Comparison of ENCODE assay signal across 8 cellular contexts in the genomic region with DNA sequence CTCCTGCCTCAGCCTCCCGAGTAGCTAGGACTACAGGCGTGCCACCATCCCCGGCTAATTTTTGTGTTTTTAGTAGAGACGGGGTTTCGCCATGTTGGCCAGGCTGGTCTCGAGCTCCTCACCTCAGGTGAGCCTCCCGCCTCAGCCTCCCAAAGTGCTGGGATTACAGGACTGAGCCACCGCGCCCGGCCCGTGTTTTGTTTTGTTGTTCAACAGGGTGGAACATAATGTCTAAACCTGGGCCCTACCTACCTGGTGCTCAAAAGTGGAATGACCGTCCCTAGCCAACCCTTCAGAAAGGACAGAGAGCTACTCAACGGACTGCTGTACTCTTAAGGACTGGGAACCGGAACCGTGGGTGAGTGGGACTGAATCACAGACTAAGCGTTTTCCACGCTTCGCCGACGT. TPM values are rescaled to one million over a fixed set of nuclear protein-coding genes. Genes with fewer than 3 reads are reported as not detected.
DNase-seq lines count a peak whose midpoint lies in the region; ATAC-seq, FAIRE-seq and TF ChIP-seq lines count a peak whose summit lies in the region.

No MANE protein-coding gene starts in this region.

- H3K9me3 Mint-ChIP-seq in CD14-positive monocyte, result peaks cover 0 to 2% (median 0%) of the 10 kb centered on the region in 7 donors
- H3K9me3 Mint-ChIP-seq in dendritic cell treated with granulocyte-macrophage colony-stimulating factor and Interleukin-4, amounts not matched to agents 40 ng/mL and 50 ng/mL, for 4 days, result no peaks in the 10 kb centered on the region
- no peaks in the 10 kb centered on the region for H3K9me3 Mint-ChIP-seq in naive thymus-derived CD8-positive, alpha-beta T cell

- DNase-seq in CD14-positive monocyte (ENCODE audit: low spot score) (no peak), LNCaP clone FGC (ENCODE audit: low read depth) (no peak), NCI-H526 treated with DMSO at 0.1 percent for 48 hours (lab: John Stamatoyannopoulos, UW) (no peak), NCI-H1105 treated with DMSO at 0.1 percent for 48 hours (lab: John Stamatoyannopoulos, UW) (no peak), H54 (ENCODE audit: insufficient read length, low spot score) (no peak)
- DNase-seq in naive thymus-derived CD8-positive, alpha-beta T cell, result no peak

- no peak for TF ChIP-seq POLR2A in H54 (IDR thresholded peaks at IDR 0.05; ENCODE audit: low read depth, low read length)

- H3K36me3 Mint-ChIP-seq in CD14-positive monocyte, result peaks cover 0 to 3% of the 10 kb centered on the region in 2 donors
- H3K36me3 Mint-ChIP-seq in dendritic cell treated with granulocyte-macrophage colony-stimulating factor and Interleukin-4, amounts not matched to agents 40 ng/mL and 50 ng/mL, for 4 days (ENCODE audit: low read depth), result peaks cover 10% of the 10 kb centered on the region
- H3K36me3 Mint-ChIP-seq in naive thymus-derived CD8-positive, alpha-beta T cell, result peaks cover 0 to 3% (median 2%) of the 10 kb centered on the region in 3 donors

- peak overlapping the region; percentile 89 to 95 (median 93) for H3K27ac Mint-ChIP-seq in CD14-positive monocyte
- peak overlapping the region; percentile 77 for H3K27ac Mint-ChIP-seq in dendritic cell treated with granulocyte-macrophage colony-stimulating factor and Interleukin-4, amounts not matched to agents 40 ng/mL and 50 ng/mL, for 4 days
- peak overlapping the region; percentile 98 to 99 (median 99) for H3K27ac Mint-ChIP-seq in naive thymus-derived CD8-positive, alpha-beta T cell

- H3K4me3 Mint-ChIP-seq in CD14-positive monocyte, result peak overlapping the region; percentile 97 to 98
- H3K4me3 Mint-ChIP-seq in dendritic cell treated with granulocyte-macrophage colony-stimulating factor and Interleukin-4, amounts not matched to agents 40 ng/mL and 50 ng/mL, for 4 days, result peak overlapping the region; percentile 81
- H3K4me3 Mint-ChIP-seq in naive thymus-derived CD8-positive, alpha-beta T cell, result peak overlapping the region; percentile 95 to 99 (median 98)

- TF ChIP-seq CTCF in CD14-positive monocyte (IDR thresholded peaks at IDR 0.05) (no peak), LNCaP clone FGC (IDR thresholded peaks at IDR 0.05; ENCODE audit: control insufficient read depth, extremely low read depth, insufficient read depth) (no peak)

- peaks cover 0 to 1% (median 0%) of the 10 kb centered on the region in 3 donors for H3K27me3 Mint-ChIP-seq in CD14-positive monocyte (ENCODE audit: low read depth in 3 of 3)
- peaks cover 4% of the 10 kb centered on the region for H3K27me3 Mint-ChIP-seq in dendritic cell treated with granulocyte-macrophage colony-stimulating factor and Interleukin-4, amounts not matched to agents 40 ng/mL and 50 ng/mL, for 4 days
- H3K27me3 Mint-ChIP-seq in naive thymus-derived CD8-positive, alpha-beta T cell, result no peaks in the 10 kb centered on the region

- intact Hi-C loops in CD14-positive monocyte (cut with micrococcal nuclease), result loop anchor here (2.0 to 5.0 kb wide), 3 partner anchors 15 to 47 kb away; no protein-coding TSS in a partner anchor
- intact Hi-C loops in dendritic cell treated with granulocyte-macrophage colony-stimulating factor and Interleukin-4, amounts not matched to agents 40 ng/mL and 50 ng/mL, for 4 days (cut with micrococcal nuclease), result loop anchor here (1.0 to 5.0 kb wide), 3 partner anchors 16 to 62 kb away; a partner anchor contains a TSS

- FAIRE-seq in H54 (lab: Jason Lieb, UNC), result no peak

- peaks cover 47% of the 10 kb centered on the region for H3K4me1 Mint-ChIP-seq in CD14-positive monocyte
- peaks cover 50% of the 10 kb centered on the region for H3K4me1 Mint-ChIP-seq in dendritic cell treated with granulocyte-macrophage colony-stimulating factor and Interleukin-4, amounts not matched to agents 40 ng/mL and 50 ng/mL, for 4 days (ENCODE audit: low read depth)
- peaks cover 27 to 59% (median 54%) of the 10 kb centered on the region in 4 donors for H3K4me1 Mint-ChIP-seq in naive thymus-derived CD8-positive, alpha-beta T cell

- POLR2A ChIA-PET in naive thymus-derived CD8-positive, alpha-beta T cell (lab: Charles Lee), result interaction anchor here (0.5 to 10.6 kb wide), 37 partner anchors 9 to 396 kb away, joined by 3 to 240 read pairs (median 5); a partner anchor contains a TSS

- ATAC-seq in naive thymus-derived CD8-positive, alpha-beta T cell, result no peak
- ATAC-seq in HG03469 (IDR thresholded peaks at IDR 0.05; ENCODE audit: unreplicated experiment), result no peak

- peak overlapping the region; percentile 96 for H3K4me3 ChIP-seq in LNCaP clone FGC (ENCODE audit: low read depth, low read length)

RNA-seq across cellular contexts. Expression of a gene that starts 0.8 kb away (rescaled TPM):
- 10 to 100 TPM; 22.0 to 28.9 TPM for polyA plus RNA-seq in CD14-positive monocyte
- total RNA-seq in naive thymus-derived CD8-positive, alpha-beta T cell, result 10 to 100 TPM; 79.6 to 84.6 TPM
- polyA plus RNA-seq in naive thymus-derived CD8-positive, alpha-beta T cell, result 10 to 100 TPM; 36.9 to 45.4 (median 39.6) TPM

RNA-seq across cellular contexts. Expression of a gene that starts 11.7 kb away (rescaled TPM):
- polyA plus RNA-seq in CD14-positive monocyte, result not detected
- total RNA-seq in naive thymus-derived CD8-positive, alpha-beta T cell, result not detected
- polyA plus RNA-seq in naive thymus-derived CD8-positive, alpha-beta T cell, result not detected

RNA-seq across cellular contexts. Expression of a gene that starts 16.6 kb away (rescaled TPM):
- polyA plus RNA-seq in CD14-positive monocyte, result 10 to 100 TPM; 14.2 to 18.8 TPM
- 100 to 1,000 TPM; 278 to 282 TPM for total RNA-seq in naive thymus-derived CD8-positive, alpha-beta T cell
- polyA plus RNA-seq in naive thymus-derived CD8-positive, alpha-beta T cell, result 10 to 100 TPM; 50.3 to 74.6 (median 58.8) TPM

RNA-seq across cellular contexts. Expression of a gene that starts 22.2 kb away (rescaled TPM):
- not detected for polyA plus RNA-seq in CD14-positive monocyte
- 1 to 10 TPM; 1.5 to 1.6 TPM for total RNA-seq in naive thymus-derived CD8-positive, alpha-beta T cell
- polyA plus RNA-seq in naive thymus-derived CD8-positive, alpha-beta T cell, result under 1 TPM in 2 of 3 donors, not detected in 1; 0.14 to 0.21 TPM

RNA-seq across cellular contexts. Expression of a gene that starts 26.2 kb away (rescaled TPM):
- polyA plus RNA-seq in CD14-positive monocyte, result 10 to 100 TPM; 36.3 to 43.4 TPM
- total RNA-seq in naive thymus-derived CD8-positive, alpha-beta T cell, result 10 to 100 TPM; 31.3 to 35.9 TPM
- 10 to 100 TPM; 51.4 to 57.5 (median 55.5) TPM for polyA plus RNA-seq in naive thymus-derived CD8-positive, alpha-beta T cell
